In the genomic region with DNA sequence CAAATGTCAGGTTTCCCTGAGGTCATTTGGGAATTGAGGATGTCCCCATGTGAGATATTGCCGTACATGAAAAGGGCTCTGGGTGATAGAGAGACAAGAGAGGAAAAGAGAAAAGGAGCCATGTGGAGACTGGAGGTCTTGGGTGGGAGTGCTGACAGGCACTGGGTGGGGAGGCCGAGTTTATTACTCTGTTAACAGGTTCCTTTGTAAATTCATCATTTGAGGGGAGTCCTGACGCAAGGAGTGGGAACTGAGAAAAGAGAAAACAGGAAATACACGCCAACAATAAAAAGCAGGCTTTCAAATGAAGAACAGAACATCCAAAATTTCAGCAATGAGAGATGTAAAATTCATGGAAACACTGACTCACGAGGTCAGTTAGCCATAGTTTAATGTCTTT, we compare ENCODE assay signal across 14 cellular contexts.
"Had no signal": no experiment of that assay in that cellular context is flagged by ENCODE, and none has a peak within 500 bp of the region (broad histone marks: within the 10 kb centered on the region; RNA-seq: fewer than 3 reads in every experiment).

No MANE protein-coding gene starts in this region.

- H3K27ac ChIP-seq: brain microvascular endothelial cell, hepatocyte, parathyroid adenoma, transverse colon had no signal

- H2AFZ ChIP-seq: hepatocyte, parathyroid adenoma had no signal

- H3K9me3 Mint-ChIP-seq: activated naive CD4-positive, alpha-beta T cell treated with anti-CD3 and anti-CD28 coated beads, Interleukin-2, amount 50 U/mL, for 24 hours had no signal

- ATAC-seq: stimulated activated effector memory CD8-positive, alpha-beta T cell treated with anti-CD3 and anti-CD28 coated beads, Interleukin-12 subunit alpha, Interleukin-12 subunit beta, amount 100 ng/mL, for 72 hours had no signal

- H3K4me1 ChIP-seq: esophagus muscularis mucosa, parathyroid adenoma, transverse colon had no signal

- H3K4me2 ChIP-seq: hepatocyte had no signal

- H3K27ac Mint-ChIP-seq: activated naive CD4-positive, alpha-beta T cell treated with anti-CD3 and anti-CD28 coated beads, Interleukin-2, amount 50 U/mL, for 24 hours; stimulated activated effector memory CD8-positive, alpha-beta T cell treated with anti-CD3 and anti-CD28 coated beads, Interleukin-12 subunit alpha, Interleukin-12 subunit beta, amount 100 ng/mL, for 72 hours had no signal

- H3K4me1 Mint-ChIP-seq: activated naive CD4-positive, alpha-beta T cell treated with anti-CD3 and anti-CD28 coated beads, Interleukin-2, amount 50 U/mL, for 24 hours; stimulated activated effector memory CD8-positive, alpha-beta T cell treated with anti-CD3 and anti-CD28 coated beads, Interleukin-12 subunit alpha, Interleukin-12 subunit beta, amount 100 ng/mL, for 72 hours had no signal

- H3K9me3 ChIP-seq: esophagus muscularis mucosa, transverse colon had no signal

- H3K36me3 ChIP-seq: brain microvascular endothelial cell, esophagus muscularis mucosa, transverse colon had no signal

- DNase-seq: activated CD4-positive, CD25-positive, alpha-beta regulatory T cell; activated effector memory CD4-positive, alpha-beta T cell treated with Interleukin-2 at 50 U/mL for 16 hours; amygdala; brain microvascular endothelial cell; cerebellar nuclear complex; kidney glomerular epithelial cell; retina; T-helper 2 cell; transverse colon had no signal

- H3K4me3 Mint-ChIP-seq: activated naive CD4-positive, alpha-beta T cell treated with anti-CD3 and anti-CD28 coated beads, Interleukin-2, amount 50 U/mL, for 24 hours; stimulated activated effector memory CD8-positive, alpha-beta T cell treated with anti-CD3 and anti-CD28 coated beads, Interleukin-12 subunit alpha, Interleukin-12 subunit beta, amount 100 ng/mL, for 72 hours had no signal

- H3K4me3 ChIP-seq: esophagus muscularis mucosa, hepatocyte, transverse colon had no signal

- H3K27me3 ChIP-seq: brain microvascular endothelial cell, esophagus muscularis mucosa, hepatocyte, transverse colon had no signal

- H3K79me2 ChIP-seq: hepatocyte, parathyroid adenoma had no signal

- H3K9ac ChIP-seq: parathyroid adenoma had no signal

- H3K36me3 Mint-ChIP-seq: activated naive CD4-positive, alpha-beta T cell treated with anti-CD3 and anti-CD28 coated beads, Interleukin-2, amount 50 U/mL, for 24 hours; stimulated activated effector memory CD8-positive, alpha-beta T cell treated with anti-CD3 and anti-CD28 coated beads, Interleukin-12 subunit alpha, Interleukin-12 subunit beta, amount 100 ng/mL, for 72 hours had no signal
